In genomic region chr4:146292508-146292907, GRCh38 we compare ENCODE assay signal across 27 cellular contexts.
"Had no signal": no experiment of that assay in that cellular context is flagged by ENCODE, and none has a peak within 500 bp of the region (broad histone marks: within the 10 kb centered on the region; RNA-seq: fewer than 3 reads in every experiment).

No MANE protein-coding gene starts in this region.

- H3K9me3 ChIP-seq: stomach, suprapubic skin, testis, thoracic aorta, thyroid gland, tibial artery, tibial nerve, transverse colon, upper lobe of left lung, upper lobe of right lung, uterus, vagina had no signal

- DNase-seq: stimulated activated CD4-positive, alpha-beta T cell treated with anti-CD3 and anti-CD28 coated beads, Interleukin-2, amount 100 ng/mL, for 48 hours; stimulated activated CD4-positive, alpha-beta T cell treated with anti-CD3 and anti-CD28 coated beads, Interleukin-4, amount 100 ng/mL, for 1 hour; stimulated activated CD4-positive, alpha-beta T cell treated with anti-CD3 and anti-CD28 coated beads, Interleukin-4, amount 100 ng/mL, for 24 hours; stimulated activated CD4-positive, alpha-beta T cell treated with anti-CD3 and anti-CD28 coated beads, Interleukin-4, amount 100 ng/mL, for 4 hours; stimulated activated CD8-positive, alpha-beta memory T cell treated with anti-CD3 and anti-CD28 coated beads, Interleukin-4, amount 100 ng/mL, for 48 hours; stimulated activated naive B cell treated with anti-CD40 and anti-IgM and Interleukin-4, amounts not matched to agents 10 μg/mL and 1 μg/mL and 100 μg/mL, for 72 hours; stimulated activated naive CD4-positive, alpha-beta T cell; stimulated activated naive CD4-positive, alpha-beta T cell treated with Interleukin-2 at 50 U/mL for 16 hours; stimulated activated naive CD8-positive, alpha-beta T cell treated with anti-CD3 and anti-CD28 coated beads, Interleukin-15, amount 100 ng/mL, for 72 hours; stimulated activated naive CD8-positive, alpha-beta T cell treated with anti-CD3 and anti-CD28 coated beads, Interleukin-15, Interleukin-2, amounts not matched to agents 100 U/mL and 50 U/mL, for 24 hours; stomach; substantia nigra; testis; thyroid gland; tibial artery; transverse colon; trophoblast cell; upper lobe of left lung; upper lobe of right lung; uterus had no signal

- H3K4me3 ChIP-seq: stomach, suprapubic skin, testis, thoracic aorta, thyroid gland, tibial artery, tibial nerve, transverse colon, upper lobe of left lung, upper lobe of right lung, uterus, vagina had no signal

- H3K27ac ChIP-seq: stomach, suprapubic skin, testis, thoracic aorta, thyroid gland, tibial artery, tibial nerve, transverse colon, upper lobe of left lung, upper lobe of right lung, uterus, vagina had no signal

- ATAC-seq: stimulated activated effector memory CD8-positive, alpha-beta T cell treated with anti-CD3 and anti-CD28 coated beads, Interleukin-12 subunit alpha, Interleukin-12 subunit beta, amount 100 ng/mL, for 72 hours; stimulated activated memory B cell treated with anti-CD40 and anti-IgM and Interleukin-4, amounts not matched to agents 10 μg/mL and 1 μg/mL and 100 μg/mL, for 72 hours; stimulated activated naive B cell treated with anti-CD40 and anti-IgM and Interleukin-4, amounts not matched to agents 10 μg/mL and 1 μg/mL and 100 μg/mL, for 72 hours; stimulated activated naive CD8-positive, alpha-beta T cell treated with anti-CD3 and anti-CD28 coated beads, Interleukin-15, amount 100 ng/mL, for 72 hours; stimulated activated naive CD8-positive, alpha-beta T cell treated with anti-CD3 and anti-CD28 coated beads, Interleukin-15, Interleukin-2, amounts not matched to agents 100 U/mL and 50 U/mL, for 24 hours; upper lobe of right lung had no signal

- FAIRE-seq: urothelium cell line had no signal

- H3K36me3 ChIP-seq: thoracic aorta, thyroid gland, tibial artery, transverse colon, upper lobe of left lung, upper lobe of right lung, uterus had no signal

- H3K4me1 ChIP-seq: stomach, suprapubic skin, thyroid gland, tibial artery, tibial nerve, transverse colon, upper lobe of left lung, upper lobe of right lung, uterus, vagina had no signal

- H3K27me3 ChIP-seq: stomach, suprapubic skin, testis, thyroid gland, tibial artery, tibial nerve, transverse colon, upper lobe of left lung, upper lobe of right lung, uterus, vagina had no signal
